Comparison of ENCODE assay signal across 19 cellular contexts in the genomic region with DNA sequence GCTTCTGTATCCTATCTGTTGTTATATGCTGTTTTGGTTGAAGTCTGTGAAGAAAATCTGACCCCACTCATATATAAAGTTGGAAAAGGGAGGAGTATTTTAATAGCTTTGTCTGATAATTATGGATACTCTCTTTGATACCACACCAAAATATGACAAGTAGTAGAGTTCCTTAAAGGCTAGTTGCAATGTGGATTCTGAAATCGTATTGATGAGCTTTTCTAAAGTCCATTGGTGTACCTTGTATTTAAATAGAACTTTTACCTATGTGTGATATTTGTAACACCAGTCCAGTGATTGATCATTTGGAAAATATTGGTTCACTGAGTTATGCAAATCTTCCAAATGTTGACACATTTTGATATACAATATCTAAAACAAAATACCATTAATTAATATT. TPM values are rescaled to one million over a fixed set of nuclear protein-coding genes. Genes with fewer than 3 reads are reported as not detected.
A peak's percentile ranks its signal among the peaks of the same experiment; 100 is the strongest.
DNase-seq lines count a peak whose midpoint lies in the region; ATAC-seq and TF ChIP-seq lines count a peak whose summit lies in the region.
"Had no signal": no experiment of that assay in that cellular context is flagged by ENCODE, and none has a peak within 500 bp of the region (broad histone marks: within the 10 kb centered on the region; RNA-seq: fewer than 3 reads in every experiment).

No MANE protein-coding gene starts in this region.

- H3K4me1 ChIP-seq in GM23338 (ENCODE audit: insufficient read depth), result peaks cover 11% of the 10 kb centered on the region; the same call in 1 of the 2 replicates
- H3K4me1 ChIP-seq in RWPE2 (ENCODE audit: insufficient read depth, poor library complexity, severe bottlenecking), result no peaks in the 10 kb centered on the region
- peaks cover 5% of the 10 kb centered on the region for H3K4me1 ChIP-seq in neural progenitor cell

- H3K79me2 ChIP-seq in GM23338 (replicated peaks; ENCODE audit: insufficient read depth), result peaks cover 6% of the 10 kb centered on the region; the same call in 1 of the 2 replicates
- H3K79me2 ChIP-seq in neural progenitor cell (ENCODE audit: low read depth), result peaks cover 11% of the 10 kb centered on the region

- no peaks in the 10 kb centered on the region for H3K9me2 ChIP-seq in GM23338 (ENCODE audit: insufficient read depth)

- peaks cover 17 to 35% of the 10 kb centered on the region in 2 donors for H3K36me3 Mint-ChIP-seq in activated T-cell treated with anti-CD3 and anti-CD28 coated beads, Interleukin-2, amount 50 U/mL, for 72 hours (ENCODE audit: insufficient read depth in 2 of 2)
- H3K36me3 Mint-ChIP-seq in GM23338 (ENCODE audit: low read depth) (peaks cover 76% of the 10 kb centered on the region), neural progenitor cell (peaks cover 36% of the 10 kb centered on the region)

- no peaks in the 10 kb centered on the region for H3K9me3 ChIP-seq in RWPE2 (ENCODE audit: severe bottlenecking)
- no peaks in the 10 kb centered on the region for H3K9me3 ChIP-seq in neural progenitor cell (ENCODE audit: low read depth)

- peak overlapping the region; percentile 16 for H3K27ac Mint-ChIP-seq in activated T-cell treated with anti-CD3 and anti-CD28 coated beads, Interleukin-2, amount 50 U/mL, for 72 hours
- no peak overlapping the region for H3K27ac Mint-ChIP-seq in GM23338
- no peak overlapping the region for H3K27ac Mint-ChIP-seq in neural progenitor cell
- H3K27ac Mint-ChIP-seq: CD4-positive, CD25-positive, alpha-beta regulatory T cell had no signal

- TF ChIP-seq CTCF in GM23338 (conservative IDR thresholded peaks at IDR 0.05; ENCODE audit: low read depth in 2 of 2) (no peak), RWPE2 (IDR thresholded peaks at IDR 0.05; ENCODE audit: poor library complexity, severe bottlenecking) (no peak), neural progenitor cell (IDR thresholded peaks at IDR 0.05) (no peak)

- H2AFZ ChIP-seq in GM23338 (no peak overlapping the region), neural progenitor cell (replicated peaks) (no peak overlapping the region)

- H3K27ac ChIP-seq in GM23338 (ENCODE audit: low read depth) (peak overlapping the region; percentile 96; the same call in 1 of the 2 replicates), RWPE2 (ENCODE audit: poor library complexity, severe bottlenecking) (peak overlapping the region; percentile 91), neural progenitor cell (peak overlapping the region; percentile 59)

- H3K27me3 Mint-ChIP-seq in activated T-cell treated with anti-CD3 and anti-CD28 coated beads, Interleukin-2, amount 50 U/mL, for 72 hours (ENCODE audit: low read depth), result no peaks in the 10 kb centered on the region
- H3K27me3 Mint-ChIP-seq in GM23338 (ENCODE audit: insufficient read depth, low read depth, poor library complexity) (peaks cover 37% of the 10 kb centered on the region), neural progenitor cell (ENCODE audit: insufficient read depth, low read depth) (peaks cover 2% of the 10 kb centered on the region)
- H3K27me3 Mint-ChIP-seq: CD4-positive, CD25-positive, alpha-beta regulatory T cell had no signal

- H3K4me1 Mint-ChIP-seq in activated T-cell treated with anti-CD3 and anti-CD28 coated beads, Interleukin-2, amount 50 U/mL, for 72 hours (ENCODE audit: low read depth), result peaks cover 15% of the 10 kb centered on the region
- H3K4me1 Mint-ChIP-seq in GM23338 (peaks cover 15% of the 10 kb centered on the region), neural progenitor cell (peaks cover 4% of the 10 kb centered on the region)

- H3K27me3 ChIP-seq in GM23338 (ENCODE audit: insufficient read depth) (no peaks in the 10 kb centered on the region), RWPE2 (ENCODE audit: insufficient read depth, poor library complexity, severe bottlenecking) (no peaks in the 10 kb centered on the region), neural progenitor cell (no peaks in the 10 kb centered on the region)

- peaks cover 24% of the 10 kb centered on the region for H3K36me3 ChIP-seq in GM23338 (ENCODE audit: insufficient read depth)
- H3K36me3 ChIP-seq in RWPE2 (ENCODE audit: low read depth), result peaks cover 77% of the 10 kb centered on the region
- peaks cover 25% of the 10 kb centered on the region for H3K36me3 ChIP-seq in neural progenitor cell

- no peaks in the 10 kb centered on the region for H3K9me3 Mint-ChIP-seq in activated T-cell treated with anti-CD3 and anti-CD28 coated beads, Interleukin-2, amount 50 U/mL, for 72 hours
- H3K9me3 Mint-ChIP-seq in GM23338 (no peaks in the 10 kb centered on the region), neural progenitor cell (no peaks in the 10 kb centered on the region)
- H3K9me3 Mint-ChIP-seq: CD4-positive, CD25-positive, alpha-beta regulatory T cell; HFFc6 had no signal

- H4K20me1 ChIP-seq in GM23338 (replicated peaks; ENCODE audit: insufficient read depth), result 0 out of 2 replicates have a peak, but pooled peaks cover 6% of the 10 kb centered on the region
- H4K20me1 ChIP-seq in neural progenitor cell (ENCODE audit: low read depth), result peaks cover 32% of the 10 kb centered on the region

- H3K4me3 Mint-ChIP-seq in activated T-cell treated with anti-CD3 and anti-CD28 coated beads, Interleukin-2, amount 50 U/mL, for 72 hours, result no peak overlapping the region
- no peak overlapping the region for H3K4me3 Mint-ChIP-seq in GM23338
- H3K4me3 Mint-ChIP-seq in neural progenitor cell, result no peak overlapping the region
- H3K4me3 Mint-ChIP-seq: HFFc6 had no signal

- peaks cover 41% of the 10 kb centered on the region for H3F3A ChIP-seq in GM23338 (replicated peaks; ENCODE audit: low read depth)
- peaks cover 74% of the 10 kb centered on the region for H3F3A ChIP-seq in neural progenitor cell (ENCODE audit: low read depth)

- H3K4me3 ChIP-seq in GM23338 (no peak overlapping the region), RWPE2 (ENCODE audit: severe bottlenecking) (no peak overlapping the region), neural progenitor cell (no peak overlapping the region)

- H3K9ac ChIP-seq in neural progenitor cell, result no peak overlapping the region

- DNase-seq in activated T-cell treated with anti-CD3 and anti-CD28 coated beads, Interleukin-2, amount 50 U/mL, for 72 hours, result no peak
- no peak for DNase-seq in activated T-cell treated with anti-CD3 and anti-CD28 coated beads, Interleukin-2, amount 50 U/mL, for 48 hours
- no peak for DNase-seq in GM23338 (ENCODE audit: low spot score)
- DNase-seq in RWPE2 (ENCODE audit: low spot score), result no peak
- DNase-seq in neural progenitor cell (ENCODE audit: low spot score), result no peak
- DNase-seq in hypothalamus (lab: John Stamatoyannopoulos, UW), result no peak
- DNase-seq: ACHN; Calu3; CD4-positive, CD25-positive, alpha-beta regulatory T cell; DND-41; GDM1; HFFc6; Kasumi-1; NCI-H1417; NCI-H1930; NCI-H774; SHP77 treated with DMSO at 0.1 percent for 48 hours had no signal

- H3K4me2 ChIP-seq in GM23338 (no peak overlapping the region), neural progenitor cell (no peak overlapping the region)

- no peak for ATAC-seq in activated T-cell treated with anti-CD3 and anti-CD28 coated beads, Interleukin-2, amount 50 U/mL, for 72 hours (replicated peaks in 1 of 2)
- ATAC-seq in GM23338 (no peak), RWPE2 (ENCODE audit: low read depth) (no peak), HG03039 (IDR thresholded peaks at IDR 0.05; ENCODE audit: unreplicated experiment) (no peak)

TF ChIP-seq in GM23338, 12 proteins besides CTCF, POLR2A, EP300 and RAD21 (continues in another document):
- no peak for TF ChIP-seq STAT1 (IDR thresholded peaks at IDR 0.05; ENCODE audit: unreplicated experiment)
- no peak for TF ChIP-seq JUNB (IDR thresholded peaks at IDR 0.05; ENCODE audit: unreplicated experiment)
- no peak for TF ChIP-seq EZH2 (IDR thresholded peaks at IDR 0.05; ENCODE audit: low read depth, unreplicated experiment)
- TF ChIP-seq ZNF331 (CRISPR knock-in tag; IDR thresholded peaks at IDR 0.05; ENCODE audit: low read depth), result no peak
- no peak for TF ChIP-seq ETS1 (IDR thresholded peaks at IDR 0.05)

RNA-seq across cellular contexts. Expression of gene GAS5, which starts 7.7 kb away (rescaled TPM):
- 1,000 to 10,000 TPM; 1,204 to 1,544 TPM for total RNA-seq in activated T-cell treated with anti-CD3 and anti-CD28 coated beads, Interleukin-2, amount 50 U/mL, for 72 hours
- 979 and 1,111 TPM in 2 replicates for total RNA-seq in GM23338 (2014; rRNA removed; shearing (Covaris generic))
- 992 and 1,077 TPM in 2 replicates for polyA plus RNA-seq in GM23338 (2016; fragmentation: Nextera tagmentation; extraction: Ambion mirVana)
- total RNA-seq in neural progenitor cell (ENCODE audit: low replicate concordance), result 585 and 950 TPM in 2 replicates

RNA-seq across cellular contexts. Expression of gene ZBTB37, which starts 8.1 kb away (rescaled TPM):
- 10 to 100 TPM; 14.2 to 14.9 TPM for total RNA-seq in activated T-cell treated with anti-CD3 and anti-CD28 coated beads, Interleukin-2, amount 50 U/mL, for 72 hours
- total RNA-seq in GM23338 (2014; rRNA removed; shearing (Covaris generic)), result 15.2 and 15.8 TPM in 2 replicates
- 1.4 and 2.7 TPM in 2 replicates for polyA plus RNA-seq in GM23338 (2016; fragmentation: Nextera tagmentation; extraction: Ambion mirVana)
- 13.9 and 19.4 TPM in 2 replicates for total RNA-seq in neural progenitor cell (ENCODE audit: low replicate concordance)

RNA-seq across cellular contexts. Expression of gene CENPL, which starts 35.4 kb away (rescaled TPM):
- 10 to 100 TPM; 36.2 to 38.3 TPM for total RNA-seq in activated T-cell treated with anti-CD3 and anti-CD28 coated beads, Interleukin-2, amount 50 U/mL, for 72 hours
- 23.5 and 40.7 TPM in 2 replicates for total RNA-seq in GM23338 (2014; rRNA removed; shearing (Covaris generic))
- 8.8 and 13.6 TPM in 2 replicates for polyA plus RNA-seq in GM23338 (2016; fragmentation: Nextera tagmentation; extraction: Ambion mirVana)
- 33.4 and 37.7 TPM in 2 replicates for total RNA-seq in neural progenitor cell (ENCODE audit: low replicate concordance)

RNA-seq across cellular contexts. Expression of gene DARS2, which starts 35.6 kb away (rescaled TPM):
- 10 to 100 TPM; 16.3 to 22.2 TPM for total RNA-seq in activated T-cell treated with anti-CD3 and anti-CD28 coated beads, Interleukin-2, amount 50 U/mL, for 72 hours
- total RNA-seq in GM23338 (2014; rRNA removed; shearing (Covaris generic)), result 41.1 and 49.9 TPM in 2 replicates
- polyA plus RNA-seq in GM23338 (2016; fragmentation: Nextera tagmentation; extraction: Ambion mirVana), result 17.0 and 18.1 TPM in 2 replicates
- total RNA-seq in neural progenitor cell (ENCODE audit: low replicate concordance), result 35.7 and 56.0 TPM in 2 replicates

RNA-seq across cellular contexts. Expression of gene SERPINC1, which starts 57.1 kb away (rescaled TPM):
- total RNA-seq in activated T-cell treated with anti-CD3 and anti-CD28 coated beads, Interleukin-2, amount 50 U/mL, for 72 hours, result under 1 TPM in 1 of 2 donors, not detected in 1; 0.30 TPM
- total RNA-seq in GM23338 (2014; rRNA removed; shearing (Covaris generic)), result not detected in 2 replicates
- polyA plus RNA-seq in GM23338 (2016; fragmentation: Nextera tagmentation; extraction: Ambion mirVana), result not detected in 2 replicates
- total RNA-seq in neural progenitor cell (ENCODE audit: low replicate concordance), result not detected in 2 replicates
- total RNA-seq: CD4-positive, CD25-positive, alpha-beta regulatory T cell; H1 had no signal
- polyA plus RNA-seq: CD4-positive, CD25-positive, alpha-beta regulatory T cell had no signal
